Comparison of ENCODE assay signal across 21 cellular contexts in the genomic region with DNA sequence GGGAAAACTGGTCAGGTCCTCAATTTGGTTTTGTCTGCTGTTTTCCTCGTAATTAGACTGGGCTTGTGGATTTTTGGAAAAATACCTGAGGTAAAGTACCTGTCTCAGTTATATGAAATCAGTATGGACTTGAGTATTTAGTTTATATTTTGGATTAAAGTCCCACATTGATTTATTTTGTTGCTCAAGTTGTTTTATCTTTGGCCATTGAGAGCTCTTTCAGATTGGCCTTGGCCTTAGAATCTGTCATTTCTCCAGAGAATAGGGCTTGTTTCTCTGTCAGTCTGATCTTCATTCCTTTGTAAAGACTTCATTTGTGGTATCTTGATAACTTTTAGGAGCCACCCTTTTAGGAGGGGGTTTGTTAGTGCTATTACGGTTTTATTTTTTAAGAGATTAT. TPM values are rescaled to one million over a fixed set of nuclear protein-coding genes. Genes with fewer than 3 reads are reported as not detected.
A peak's percentile ranks its signal among the peaks of the same experiment; 100 is the strongest.
DNase-seq lines count a peak whose midpoint lies in the region; ATAC-seq and TF ChIP-seq lines count a peak whose summit lies in the region.
"Had no signal": no experiment of that assay in that cellular context is flagged by ENCODE, and none has a peak within 500 bp of the region (broad histone marks: within the 10 kb centered on the region; RNA-seq: fewer than 3 reads in every experiment).

No MANE protein-coding gene starts in this region.

- H3K4me1 ChIP-seq in left ventricle myocardium inferior: peaks cover 71% of the 10 kb centered on the region

- no peaks in the 10 kb centered on the region for H3K4me1 Mint-ChIP-seq in mesothelial cell of epicardium
- peaks cover 17% of the 10 kb centered on the region for H3K4me1 Mint-ChIP-seq in activated T-helper 1 cell treated with anti-CD3 and anti-CD28 coated beads, Interleukin-12 subunit alpha, Interleukin-12 subunit beta, Interleukin-2, Interleukin-4 antibody, amounts not matched to agents 30 ng/mL and 10 ng/mL and 1 ng/mL, durations not matched to agents 14 hours and 24 hours and 36 hours (ENCODE audit: low read depth)

- H3K27me3 ChIP-seq in left ventricle myocardium inferior (ENCODE audit: low read depth): no peaks in the 10 kb centered on the region

- peaks cover 30% of the 10 kb centered on the region for H3K36me3 ChIP-seq in left ventricle myocardium inferior
- H3K36me3 ChIP-seq: HAP-1 had no signal

- H3K27ac ChIP-seq in left ventricle myocardium inferior (replicated peaks) (peak overlapping the region; percentile 24), epithelial cell of prostate (peak overlapping the region; percentile 76)
- H3K27ac ChIP-seq: GM23248, KMS-11 had no signal

- H3K27me3 Mint-ChIP-seq in mesothelial cell of epicardium (ENCODE audit: low read depth): no peaks in the 10 kb centered on the region
- H3K27me3 Mint-ChIP-seq in activated T-helper 1 cell treated with anti-CD3 and anti-CD28 coated beads, Interleukin-12 subunit alpha, Interleukin-12 subunit beta, Interleukin-2, Interleukin-4 antibody, amounts not matched to agents 30 ng/mL and 10 ng/mL and 1 ng/mL, durations not matched to agents 14 hours and 24 hours and 36 hours (ENCODE audit: insufficient read depth): no peaks in the 10 kb centered on the region
- H3K27me3 Mint-ChIP-seq: IgD-negative memory B cell had no signal

- peak overlapping the region; percentile 58 for H3K27ac Mint-ChIP-seq in mesothelial cell of epicardium
- no peak overlapping the region for H3K27ac Mint-ChIP-seq in activated T-helper 1 cell treated with anti-CD3 and anti-CD28 coated beads, Interleukin-12 subunit alpha, Interleukin-12 subunit beta, Interleukin-2, Interleukin-4 antibody, amounts not matched to agents 30 ng/mL and 10 ng/mL and 1 ng/mL, durations not matched to agents 14 hours and 24 hours and 36 hours
- H3K27ac Mint-ChIP-seq: HFFc6 had no signal

- H3K36me3 Mint-ChIP-seq in mesothelial cell of epicardium: peaks cover 10% of the 10 kb centered on the region
- peaks cover 22% of the 10 kb centered on the region for H3K36me3 Mint-ChIP-seq in activated T-helper 1 cell treated with anti-CD3 and anti-CD28 coated beads, Interleukin-12 subunit alpha, Interleukin-12 subunit beta, Interleukin-2, Interleukin-4 antibody, amounts not matched to agents 30 ng/mL and 10 ng/mL and 1 ng/mL, durations not matched to agents 14 hours and 24 hours and 36 hours (ENCODE audit: low read depth)

- peaks cover 17% of the 10 kb centered on the region for H3K9me3 ChIP-seq in left ventricle myocardium inferior (replicated peaks)
- H3K9me3 ChIP-seq: HAP-1 had no signal

- no peaks in the 10 kb centered on the region for H3K9me3 Mint-ChIP-seq in mesothelial cell of epicardium
- no peaks in the 10 kb centered on the region for H3K9me3 Mint-ChIP-seq in activated T-helper 1 cell treated with anti-CD3 and anti-CD28 coated beads, Interleukin-12 subunit alpha, Interleukin-12 subunit beta, Interleukin-2, Interleukin-4 antibody, amounts not matched to agents 30 ng/mL and 10 ng/mL and 1 ng/mL, durations not matched to agents 14 hours and 24 hours and 36 hours
- H3K9me3 Mint-ChIP-seq: HFFc6, IgD-negative memory B cell had no signal

- DNase-seq in left ventricle myocardium inferior: no peak
- DNase-seq in cardiac septum (ENCODE audit: low spot score): no peak
- no peak for DNase-seq in epithelial cell of prostate (ENCODE audit: low read depth, low spot score)
- DNase-seq in mesothelial cell of epicardium (ENCODE audit: low spot score in 2 of 2, unreplicated experiment in 2 of 2): no peak
- no peak for DNase-seq in activated T-helper 1 cell treated with anti-CD3 and anti-CD28 coated beads, Interleukin-12 subunit alpha, Interleukin-12 subunit beta, Interleukin-2, Interleukin-4 antibody, amounts not matched to agents 30 ng/mL and 10 ng/mL and 1 ng/mL, durations not matched to agents 14 hours and 24 hours and 36 hours (ENCODE audit: low spot score)
- DNase-seq in midbrain (lab: John Stamatoyannopoulos, UW): no peak
- DNase-seq: DMS153, GM23248, HFFc6, NCI-H1092, NCI-H1417 treated with DMSO at 0.1 percent for 48 hours, NCI-H1694 treated with DMSO at 0.1 percent for 48 hours, NCI-H2081, NCI-H2227 treated with DMSO at 0.1 percent for 48 hours, NCI-H526 treated with DMSO at 0.1 percent for 48 hours, SHP77 had no signal

- H3K4me3 ChIP-seq in left ventricle myocardium inferior: no peak overlapping the region
- H3K4me3 ChIP-seq: GM23248, HAP-1 had no signal

- intact Hi-C loops in left ventricle myocardium inferior (cut with micrococcal nuclease) (no loop called here), cardiac septum (cut with DNase I) (no loop called here)
- intact Hi-C loops in activated T-helper 1 cell treated with anti-CD3 and anti-CD28 coated beads, Interleukin-12 subunit alpha, Interleukin-12 subunit beta, Interleukin-2, Interleukin-4 antibody, amounts not matched to agents 30 ng/mL and 10 ng/mL and 1 ng/mL, durations not matched to agents 14 hours and 24 hours and 36 hours (cut with micrococcal nuclease): no loop called here

- H3K4me3 Mint-ChIP-seq in mesothelial cell of epicardium: no peak overlapping the region
- H3K4me3 Mint-ChIP-seq in activated T-helper 1 cell treated with anti-CD3 and anti-CD28 coated beads, Interleukin-12 subunit alpha, Interleukin-12 subunit beta, Interleukin-2, Interleukin-4 antibody, amounts not matched to agents 30 ng/mL and 10 ng/mL and 1 ng/mL, durations not matched to agents 14 hours and 24 hours and 36 hours: no peak overlapping the region
- H3K4me3 Mint-ChIP-seq: HFFc6, IgD-negative memory B cell had no signal

- ATAC-seq in HG03159 (IDR thresholded peaks at IDR 0.05; ENCODE audit: unreplicated experiment): no peak
- ATAC-seq: Panc1 had no signal

- TF ChIP-seq CTCF in left ventricle myocardium inferior (IDR thresholded peaks at IDR 0.05; ENCODE audit: borderline replicate concordance) (no peak), mesothelial cell of epicardium (IDR thresholded peaks at IDR 0.05; ENCODE audit: unreplicated experiment) (no peak)

RNA-seq across cellular contexts. Expression of a gene that starts 21.2 kb away (rescaled TPM):
- total RNA-seq in left ventricle myocardium inferior: 37.6 TPM
- 40.6 TPM for total RNA-seq in cardiac septum
- 37.0 to 40.1 TPM (median 38.0 TPM) in 3 replicates for total RNA-seq in mesothelial cell of epicardium
- total RNA-seq in activated T-helper 1 cell treated with anti-CD3 and anti-CD28 coated beads, Interleukin-12 subunit alpha, Interleukin-12 subunit beta, Interleukin-2, Interleukin-4 antibody, amounts not matched to agents 30 ng/mL and 10 ng/mL and 1 ng/mL, durations not matched to agents 14 hours and 24 hours and 36 hours: 30.0 and 33.4 TPM in 2 replicates
